In the genomic region with DNA sequence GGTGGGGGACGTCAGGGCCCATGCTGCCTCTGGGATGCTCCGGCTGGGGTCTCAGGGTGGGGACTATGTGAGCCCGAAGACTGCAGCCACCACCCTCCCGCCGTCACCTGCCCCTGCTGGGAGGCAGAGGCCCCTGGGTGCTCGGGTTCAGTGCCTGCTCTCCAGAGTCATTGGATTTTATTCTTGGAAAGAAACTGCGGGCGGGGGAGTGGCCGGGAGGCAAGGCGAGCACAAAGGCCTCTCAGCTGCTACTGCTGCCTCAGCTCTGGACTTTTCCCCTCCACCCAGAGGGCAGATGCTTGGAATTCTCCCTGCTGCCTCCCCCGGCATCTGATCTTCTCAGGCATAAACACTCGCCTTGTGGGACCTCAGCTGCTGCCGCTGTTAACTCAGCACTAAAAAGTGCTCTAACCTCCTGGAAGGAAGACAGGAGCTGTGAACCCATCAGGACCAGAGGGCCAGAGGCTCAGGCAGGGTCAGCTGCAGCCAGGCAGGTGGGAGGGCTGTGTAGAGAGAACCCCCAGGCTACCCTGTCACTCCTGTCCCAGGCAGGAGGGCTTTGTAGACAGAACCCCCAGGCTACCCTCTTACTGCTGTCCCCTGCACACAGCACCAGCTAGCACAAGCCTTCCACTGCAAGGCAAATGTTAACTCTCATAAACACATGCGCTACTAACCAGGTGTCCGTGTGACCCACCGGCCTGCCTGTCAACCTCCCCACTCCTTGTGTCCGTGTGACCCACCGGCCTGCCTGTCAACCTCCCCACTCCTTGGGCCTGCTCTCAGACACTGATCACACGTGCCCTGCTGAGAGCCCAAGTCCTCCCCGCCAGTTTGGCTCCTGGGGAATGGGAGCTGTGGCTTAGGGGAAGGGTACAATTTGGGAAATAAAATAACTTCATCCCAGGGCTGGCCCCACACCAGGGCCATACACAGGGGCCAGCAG, we compare ENCODE assay signal across 10 cellular contexts. TPM values are rescaled to one million over a fixed set of nuclear protein-coding genes. Genes with fewer than 3 reads are reported as not detected.
DNase-seq lines count a peak whose midpoint lies in the region; ATAC-seq, FAIRE-seq and TF ChIP-seq lines count a peak whose summit lies in the region.
"Had no signal": no experiment of that assay in that cellular context is flagged by ENCODE, and none has a peak within 500 bp of the region (broad histone marks: within the 10 kb centered on the region; RNA-seq: fewer than 3 reads in every experiment).

No MANE protein-coding gene starts in this region.

- H3K27me3 Mint-ChIP-seq in mesothelial cell of epicardium (ENCODE audit: low read depth) = no peaks in the 10 kb centered on the region

- WGBS in lower leg skin, 2 donors = 62 to 67% methylated on average over 16 to 20 of the region's 20 CpGs

- H3K4me3 ChIP-seq in epithelial cell of proximal tubule (ENCODE audit: low read depth, low read length) (no peak overlapping the region), lower leg skin (ENCODE audit: low read depth, poor library complexity, severe bottlenecking) (no peak overlapping the region)
- H3K4me3 ChIP-seq: tibial artery had no signal

- intact Hi-C loops in lower leg skin (cut with DNase I; ENCODE audit: low total_unique reads) = no loop called here

- TF ChIP-seq CTCF in epithelial cell of proximal tubule (conservative IDR thresholded peaks at IDR 0.05; ENCODE audit: low read depth, low read length) (no peak), mesothelial cell of epicardium (IDR thresholded peaks at IDR 0.05; ENCODE audit: unreplicated experiment) (no peak), lower leg skin (IDR thresholded peaks at IDR 0.05) (no peak)

- no peaks in the 10 kb centered on the region for H3K36me3 Mint-ChIP-seq in mesothelial cell of epicardium
- no peaks in the 10 kb centered on the region for H3K36me3 Mint-ChIP-seq in stimulated activated effector memory CD8-positive, alpha-beta T cell treated with anti-CD3 and anti-CD28 coated beads, Interleukin-12 subunit alpha, Interleukin-12 subunit beta, amount 100 ng/mL, for 72 hours

- no peak for TF ChIP-seq POLR2A in lower leg skin (IDR thresholded peaks at IDR 0.05)

- FAIRE-seq in RCC 7860 (lab: Jason Lieb, UNC) = no peak

- H3K9me3 Mint-ChIP-seq in mesothelial cell of epicardium = no peaks in the 10 kb centered on the region
- peaks cover 2% of the 10 kb centered on the region for H3K9me3 Mint-ChIP-seq in stimulated activated effector memory CD8-positive, alpha-beta T cell treated with anti-CD3 and anti-CD28 coated beads, Interleukin-12 subunit alpha, Interleukin-12 subunit beta, amount 100 ng/mL, for 72 hours

- peak; percentile 19 for DNase-seq in NCI-H748 (lab: John Stamatoyannopoulos, UW; ENCODE audit: unreplicated experiment)
- no peak for DNase-seq in NCI-H748 treated with DMSO at 0.1 percent for 48 hours (lab: John Stamatoyannopoulos, UW)
- peak; percentile 12 for DNase-seq in epithelial cell of proximal tubule (ENCODE audit: low read depth)
- peak; percentile 48 to 70 for DNase-seq in mesothelial cell of epicardium (ENCODE audit: low spot score in 2 of 2, unreplicated experiment in 2 of 2)
- peak; percentile 59 for DNase-seq in ureter (ENCODE audit: low spot score)
- DNase-seq in stimulated activated effector memory CD8-positive, alpha-beta T cell treated with anti-CD3 and anti-CD28 coated beads, Interleukin-12 subunit alpha, Interleukin-12 subunit beta, amount 100 ng/mL, for 72 hours (ENCODE audit: low spot score in 2 of 2) = no peak
- DNase-seq in lower leg skin (ENCODE audit: low spot score in 2 of 2) = no peak
- DNase-seq in RCC 7860 (ENCODE audit: low spot score) = no peak
- DNase-seq: NCI-H1694 treated with DMSO at 0.1 percent for 48 hours, tibial artery had no signal

- no peak overlapping the region for H3K4me3 Mint-ChIP-seq in mesothelial cell of epicardium
- H3K4me3 Mint-ChIP-seq in stimulated activated effector memory CD8-positive, alpha-beta T cell treated with anti-CD3 and anti-CD28 coated beads, Interleukin-12 subunit alpha, Interleukin-12 subunit beta, amount 100 ng/mL, for 72 hours = no peak overlapping the region

- H3K27ac Mint-ChIP-seq in mesothelial cell of epicardium = peak overlapping the region; percentile 91
- no peak overlapping the region for H3K27ac Mint-ChIP-seq in stimulated activated effector memory CD8-positive, alpha-beta T cell treated with anti-CD3 and anti-CD28 coated beads, Interleukin-12 subunit alpha, Interleukin-12 subunit beta, amount 100 ng/mL, for 72 hours

- ATAC-seq in stimulated activated effector memory CD8-positive, alpha-beta T cell treated with anti-CD3 and anti-CD28 coated beads, Interleukin-12 subunit alpha, Interleukin-12 subunit beta, amount 100 ng/mL, for 72 hours = no peak

- peaks cover 37% of the 10 kb centered on the region for H3K4me1 Mint-ChIP-seq in mesothelial cell of epicardium
- no peaks in the 10 kb centered on the region for H3K4me1 Mint-ChIP-seq in stimulated activated effector memory CD8-positive, alpha-beta T cell treated with anti-CD3 and anti-CD28 coated beads, Interleukin-12 subunit alpha, Interleukin-12 subunit beta, amount 100 ng/mL, for 72 hours

RNA-seq across cellular contexts. Expression of a gene that starts 9.4 kb away (rescaled TPM):
- not detected in 2 replicates for total RNA-seq in epithelial cell of proximal tubule
- not detected in 3 replicates for total RNA-seq in mesothelial cell of epicardium
- total RNA-seq in ureter = 0.52 TPM
- total RNA-seq in lower leg skin = 1 to 10 TPM in 2 of 4 donors, under 1 TPM in 2; 0.32 to 1.2 (median 0.72) TPM

Comparison
In these comparisons a context has a peak if more than half of its experiments do, and no peak if none do; other contexts are left out.
1. DNase-seq: peak in NCI-H748 (single experiment), epithelial cell of proximal tubule (single experiment), mesothelial cell of epicardium (2 of 2) and ureter (single experiment); none in NCI-H748 treated with DMSO at 0.1 percent for 48 hours (single experiment), stimulated activated effector memory CD8-positive, alpha-beta T cell treated with anti-CD3 and anti-CD28 coated beads, Interleukin-12 subunit alpha, Interleukin-12 subunit beta, amount 100 ng/mL, for 72 hours (0 of 2), lower leg skin (0 of 2) and RCC 7860 (single experiment).